Comparison of ENCODE assay signal across 1 cellular context in the genomic region with DNA sequence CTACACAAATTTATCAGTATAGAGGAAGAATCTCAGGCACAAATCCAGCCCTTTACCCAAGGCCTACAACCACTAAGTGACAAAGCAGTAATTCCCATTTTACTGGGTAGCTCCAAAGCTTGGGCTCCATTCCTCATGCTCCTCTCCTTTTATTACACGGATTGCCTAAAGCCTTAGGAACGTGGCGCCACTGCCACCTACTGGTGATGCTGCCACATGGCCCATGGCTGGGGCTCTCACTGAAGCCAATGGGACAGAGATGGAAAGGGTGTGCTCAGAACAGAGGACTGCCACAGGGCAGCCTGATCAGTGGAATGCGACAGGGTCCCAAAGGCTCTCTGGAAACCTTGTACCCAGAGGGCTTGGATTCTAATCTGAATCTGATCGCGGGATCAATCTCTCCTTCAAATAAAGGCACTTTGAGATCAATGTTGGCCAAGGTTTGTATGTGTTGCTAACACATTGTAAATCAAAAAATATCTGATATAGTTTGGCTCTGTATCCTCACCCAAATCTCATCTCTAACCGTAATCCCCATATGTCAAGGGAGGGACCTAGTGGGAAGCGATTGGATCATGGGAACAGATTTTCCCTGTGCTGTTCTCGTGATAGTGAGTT.
TF ChIP-seq lines count a peak whose summit lies in the region.

No MANE protein-coding gene starts in this region.

TF ChIP-seq in liver, 16 proteins besides CTCF, POLR2A, EP300 and RAD21 (continued from another document):
- TF ChIP-seq, protein P1, sequence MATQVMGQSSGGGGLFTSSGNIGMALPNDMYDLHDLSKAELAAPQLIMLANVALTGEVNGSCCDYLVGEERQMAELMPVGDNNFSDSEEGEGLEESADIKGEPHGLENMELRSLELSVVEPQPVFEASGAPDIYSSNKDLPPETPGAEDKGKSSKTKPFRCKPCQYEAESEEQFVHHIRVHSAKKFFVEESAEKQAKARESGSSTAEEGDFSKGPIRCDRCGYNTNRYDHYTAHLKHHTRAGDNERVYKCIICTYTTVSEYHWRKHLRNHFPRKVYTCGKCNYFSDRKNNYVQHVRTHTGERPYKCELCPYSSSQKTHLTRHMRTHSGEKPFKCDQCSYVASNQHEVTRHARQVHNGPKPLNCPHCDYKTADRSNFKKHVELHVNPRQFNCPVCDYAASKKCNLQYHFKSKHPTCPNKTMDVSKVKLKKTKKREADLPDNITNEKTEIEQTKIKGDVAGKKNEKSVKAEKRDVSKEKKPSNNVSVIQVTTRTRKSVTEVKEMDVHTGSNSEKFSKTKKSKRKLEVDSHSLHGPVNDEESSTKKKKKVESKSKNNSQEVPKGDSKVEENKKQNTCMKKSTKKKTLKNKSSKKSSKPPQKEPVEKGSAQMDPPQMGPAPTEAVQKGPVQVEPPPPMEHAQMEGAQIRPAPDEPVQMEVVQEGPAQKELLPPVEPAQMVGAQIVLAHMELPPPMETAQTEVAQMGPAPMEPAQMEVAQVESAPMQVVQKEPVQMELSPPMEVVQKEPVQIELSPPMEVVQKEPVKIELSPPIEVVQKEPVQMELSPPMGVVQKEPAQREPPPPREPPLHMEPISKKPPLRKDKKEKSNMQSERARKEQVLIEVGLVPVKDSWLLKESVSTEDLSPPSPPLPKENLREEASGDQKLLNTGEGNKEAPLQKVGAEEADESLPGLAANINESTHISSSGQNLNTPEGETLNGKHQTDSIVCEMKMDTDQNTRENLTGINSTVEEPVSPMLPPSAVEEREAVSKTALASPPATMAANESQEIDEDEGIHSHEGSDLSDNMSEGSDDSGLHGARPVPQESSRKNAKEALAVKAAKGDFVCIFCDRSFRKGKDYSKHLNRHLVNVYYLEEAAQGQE (IDR thresholded peaks at IDR 0.05) = no peak
- TF ChIP-seq JUND (IDR thresholded peaks at IDR 0.05) (no peak), EGR1 (IDR thresholded peaks at IDR 0.05; ENCODE audit: low read depth in 2 of 2) (no peak), SP1 (IDR thresholded peaks at IDR 0.05) (no peak)
